Comparison of ENCODE assay signal across 10 cellular contexts in the genomic region with DNA sequence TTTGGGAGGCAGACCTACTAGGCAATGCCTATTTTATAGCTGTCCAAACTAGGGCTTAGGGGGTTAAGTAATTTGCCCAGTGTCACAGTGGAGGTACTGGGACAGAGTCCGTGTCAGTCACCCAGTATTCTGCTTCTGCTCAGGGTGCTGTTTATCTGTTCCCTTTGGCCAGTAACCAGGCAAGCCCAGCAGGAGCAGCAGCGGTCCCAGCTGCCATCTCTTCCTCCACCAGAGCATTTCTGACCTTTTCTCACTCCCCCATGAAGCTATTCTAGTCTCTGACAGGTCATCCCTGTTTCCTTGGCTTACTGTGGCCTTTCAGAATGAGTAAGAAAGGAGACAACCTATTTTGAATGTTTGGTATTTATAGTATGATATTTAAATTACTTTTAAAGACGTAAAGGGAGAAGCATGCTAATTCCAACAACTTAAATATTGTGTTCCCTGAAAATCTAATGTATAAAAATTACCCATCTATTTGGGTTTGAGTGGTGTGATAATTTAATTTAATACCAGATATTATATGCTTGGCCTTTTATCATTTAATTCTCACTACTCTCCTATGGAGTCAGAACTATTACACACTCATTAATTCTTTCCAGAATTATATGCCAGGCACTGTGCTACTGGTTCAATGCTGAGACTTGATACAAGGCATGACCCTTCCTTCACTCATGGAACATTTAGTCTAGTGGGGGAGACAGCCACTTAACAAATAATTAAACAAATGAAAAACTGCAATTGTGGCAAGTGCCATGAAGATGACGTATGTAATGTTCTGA.
A peak's percentile ranks its signal among the peaks of the same experiment; 100 is the strongest.
DNase-seq lines count a peak whose midpoint lies in the region; ATAC-seq, FAIRE-seq and TF ChIP-seq lines count a peak whose summit lies in the region.
"Had no signal": no experiment of that assay in that cellular context is flagged by ENCODE, and none has a peak within 500 bp of the region (broad histone marks: within the 10 kb centered on the region; RNA-seq: fewer than 3 reads in every experiment).

No MANE protein-coding gene starts in this region.

- peaks cover 22% of the 10 kb centered on the region for H3K36me3 Mint-ChIP-seq in activated CD4-positive, alpha-beta memory T cell treated with anti-CD3 and anti-CD28 coated beads for 36 hours
- H3K36me3 Mint-ChIP-seq in activated CD4-positive, alpha-beta memory T cell treated with anti-CD3 and anti-CD28 coated beads, Interleukin-2, amount 10 ng/mL, durations not matched to agents 7 days and 5 days (ENCODE audit: low read depth) = peaks cover 48% of the 10 kb centered on the region
- H3K36me3 Mint-ChIP-seq in progenitor cell of endocrine pancreas (ENCODE audit: insufficient read depth) (peaks cover 20% of the 10 kb centered on the region), type B pancreatic cell (peaks cover 20% of the 10 kb centered on the region)

- CTCF ChIA-PET in activated CD4-positive, alpha-beta memory T cell treated with anti-CD3 and anti-CD28 coated beads for 36 hours (lab: Charles Lee) = no interaction called here
- CTCF ChIA-PET in activated CD4-positive, alpha-beta memory T cell treated with anti-CD3 and anti-CD28 coated beads, Interleukin-2, amount 10 ng/mL, durations not matched to agents 7 days and 5 days (lab: Charles Lee) = no interaction called here

- intact Hi-C loops in activated CD4-positive, alpha-beta memory T cell treated with anti-CD3 and anti-CD28 coated beads for 36 hours (cut with micrococcal nuclease) = no loop called here

- H3K27ac Mint-ChIP-seq in activated CD4-positive, alpha-beta memory T cell treated with anti-CD3 and anti-CD28 coated beads for 36 hours = no peak overlapping the region
- no peak overlapping the region for H3K27ac Mint-ChIP-seq in activated CD4-positive, alpha-beta memory T cell treated with anti-CD3 and anti-CD28 coated beads, Interleukin-2, amount 10 ng/mL, durations not matched to agents 7 days and 5 days
- H3K27ac Mint-ChIP-seq in progenitor cell of endocrine pancreas (peak overlapping the region; percentile 6), type B pancreatic cell (no peak overlapping the region)
- H3K27ac Mint-ChIP-seq: memory B cell had no signal

- no peaks in the 10 kb centered on the region for H3K27me3 Mint-ChIP-seq in activated CD4-positive, alpha-beta memory T cell treated with anti-CD3 and anti-CD28 coated beads for 36 hours
- no peaks in the 10 kb centered on the region for H3K27me3 Mint-ChIP-seq in activated CD4-positive, alpha-beta memory T cell treated with anti-CD3 and anti-CD28 coated beads, Interleukin-2, amount 10 ng/mL, durations not matched to agents 7 days and 5 days
- H3K27me3 Mint-ChIP-seq in progenitor cell of endocrine pancreas = no peaks in the 10 kb centered on the region
- H3K27me3 Mint-ChIP-seq in type B pancreatic cell = no peaks in the 10 kb centered on the region
- H3K27me3 Mint-ChIP-seq: memory B cell had no signal

- H3K4me1 Mint-ChIP-seq in activated CD4-positive, alpha-beta memory T cell treated with anti-CD3 and anti-CD28 coated beads for 36 hours (ENCODE audit: low read depth) = peaks cover 52% of the 10 kb centered on the region
- H3K4me1 Mint-ChIP-seq in activated CD4-positive, alpha-beta memory T cell treated with anti-CD3 and anti-CD28 coated beads, Interleukin-2, amount 10 ng/mL, durations not matched to agents 7 days and 5 days = peaks cover 34% of the 10 kb centered on the region
- H3K4me1 Mint-ChIP-seq in progenitor cell of endocrine pancreas (ENCODE audit: low read depth) (peaks cover 8% of the 10 kb centered on the region), type B pancreatic cell (ENCODE audit: unreplicated experiment) (no peaks in the 10 kb centered on the region)

- TF ChIP-seq CTCF in progenitor cell of endocrine pancreas (IDR thresholded peaks at IDR 0.05; ENCODE audit: unreplicated experiment) = no peak
- TF ChIP-seq CTCF in type B pancreatic cell (conservative IDR thresholded peaks at IDR 0.05) = no peak

- peak; percentile 24 for DNase-seq in activated CD4-positive, alpha-beta memory T cell treated with anti-CD3 and anti-CD28 coated beads for 36 hours
- no peak for DNase-seq in activated CD4-positive, alpha-beta memory T cell treated with anti-CD3 and anti-CD28 coated beads, Interleukin-2, amount 10 ng/mL, durations not matched to agents 7 days and 5 days
- no peak for DNase-seq in progenitor cell of endocrine pancreas (ENCODE audit: low spot score, unreplicated experiment)
- DNase-seq in type B pancreatic cell (ENCODE audit: extremely low spot score, unreplicated experiment) = no peak
- no peak for DNase-seq in SW 1271 (lab: John Stamatoyannopoulos, UW)
- no peak for DNase-seq in RCC 7860 (ENCODE audit: low spot score)
- DNase-seq: SIG-M5 had no signal

- no peak overlapping the region for H3K4me3 Mint-ChIP-seq in activated CD4-positive, alpha-beta memory T cell treated with anti-CD3 and anti-CD28 coated beads for 36 hours
- H3K4me3 Mint-ChIP-seq in activated CD4-positive, alpha-beta memory T cell treated with anti-CD3 and anti-CD28 coated beads, Interleukin-2, amount 10 ng/mL, durations not matched to agents 7 days and 5 days = no peak overlapping the region
- H3K4me3 Mint-ChIP-seq in progenitor cell of endocrine pancreas (ENCODE audit: low read depth) (no peak overlapping the region), type B pancreatic cell (no peak overlapping the region)
- H3K4me3 Mint-ChIP-seq: memory B cell had no signal

- peak; percentile 92 for ATAC-seq in GM21723 (IDR thresholded peaks at IDR 0.05; ENCODE audit: unreplicated experiment)
- peak; percentile 93 for ATAC-seq in HG03460 (IDR thresholded peaks at IDR 0.05; ENCODE audit: unreplicated experiment)

- POLR2A ChIA-PET in activated CD4-positive, alpha-beta memory T cell treated with anti-CD3 and anti-CD28 coated beads for 36 hours (lab: Charles Lee) = interaction anchor here (1.2 kb wide), 1 partner anchor 172 kb away, joined by 3 read pairs; no protein-coding TSS in a partner anchor
- POLR2A ChIA-PET in activated CD4-positive, alpha-beta memory T cell treated with anti-CD3 and anti-CD28 coated beads, Interleukin-2, amount 10 ng/mL, durations not matched to agents 7 days and 5 days (lab: Charles Lee) = no interaction called here

- no peaks in the 10 kb centered on the region for H3K9me3 Mint-ChIP-seq in activated CD4-positive, alpha-beta memory T cell treated with anti-CD3 and anti-CD28 coated beads for 36 hours
- H3K9me3 Mint-ChIP-seq in activated CD4-positive, alpha-beta memory T cell treated with anti-CD3 and anti-CD28 coated beads, Interleukin-2, amount 10 ng/mL, durations not matched to agents 7 days and 5 days = no peaks in the 10 kb centered on the region
- peaks cover 18% of the 10 kb centered on the region for H3K9me3 Mint-ChIP-seq in progenitor cell of endocrine pancreas (ENCODE audit: low read depth)
- H3K9me3 Mint-ChIP-seq in type B pancreatic cell = no peaks in the 10 kb centered on the region
- H3K9me3 Mint-ChIP-seq: memory B cell had no signal

- FAIRE-seq in RCC 7860 (lab: Jason Lieb, UNC) = no peak
